Comparison of ENCODE assay signal across 28 cellular contexts in the genomic region with DNA sequence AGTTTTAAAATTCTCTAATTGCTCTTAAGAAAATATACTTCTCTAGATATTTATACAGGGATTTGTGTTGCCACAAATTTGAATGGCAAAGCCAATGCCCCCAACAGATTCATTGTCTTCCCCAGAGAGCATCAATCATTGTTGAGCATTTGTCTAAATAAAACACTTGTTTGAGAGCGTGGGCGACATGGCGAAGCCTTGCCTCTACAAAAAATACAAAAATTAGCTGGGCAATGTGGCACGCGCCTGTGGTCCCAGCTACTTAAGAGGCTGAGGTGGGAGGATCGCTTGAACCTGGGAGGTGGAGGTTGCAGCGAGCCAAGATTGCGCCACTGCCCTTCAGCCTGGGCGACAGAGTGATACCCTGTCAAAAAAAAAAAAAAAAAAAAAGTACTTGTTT. TPM values are rescaled to one million over a fixed set of nuclear protein-coding genes. Genes with fewer than 3 reads are reported as not detected.
A peak's percentile ranks its signal among the peaks of the same experiment; 100 is the strongest.
DNase-seq lines count a peak whose midpoint lies in the region; ATAC-seq and TF ChIP-seq lines count a peak whose summit lies in the region.
"Had no signal": no experiment of that assay in that cellular context is flagged by ENCODE, and none has a peak within 500 bp of the region (broad histone marks: within the 10 kb centered on the region; RNA-seq: fewer than 3 reads in every experiment).

No MANE protein-coding gene starts in this region.

- no peaks in the 10 kb centered on the region for H3K36me3 ChIP-seq in HEK293 (ENCODE audit: control insufficient read depth in 2 of 2, insufficient read depth in 1 of 2, low read length in 2 of 2)
- H3K36me3 ChIP-seq in upper lobe of left lung, result no peaks in the 10 kb centered on the region
- H3K36me3 ChIP-seq: HAP-1 had no signal

- peak; percentile 63 for DNase-seq in NCI-H146 (lab: John Stamatoyannopoulos, UW)
- DNase-seq in NCI-H2227 treated with DMSO at 0.1 percent for 48 hours (lab: John Stamatoyannopoulos, UW), result peak; percentile 37
- DNase-seq in NCI-H748 (lab: John Stamatoyannopoulos, UW; ENCODE audit: unreplicated experiment), result peak; percentile 78
- no peak for DNase-seq in upper lobe of left lung
- no peak for DNase-seq in activated naive CD4-positive, alpha-beta T cell treated with anti-CD3 and anti-CD28 coated beads, Interleukin-2, amount 50 U/mL, for 72 hours (ENCODE audit: low spot score in 2 of 2)
- DNase-seq: CD8-positive, alpha-beta T cell; DMS 273 treated with DMSO at 0.1 percent for 48 hours; DMS79; EL; GDM1; GOT3; IMR-90; KG1; MM.1S; NCI-H1436; NCI-H1930; NCI-H2171 treated with DMSO at 0.1 percent for 48 hours; SHP77 treated with DMSO at 0.1 percent for 48 hours; T-helper 1 cell had no signal

- peaks cover 11% of the 10 kb centered on the region for H3K27me3 Mint-ChIP-seq in stimulated activated memory B cell treated with anti-CD40 and anti-IgM and Interleukin-4, amounts not matched to agents 10 μg/mL and 1 μg/mL and 100 μg/mL, for 72 hours

- no peaks in the 10 kb centered on the region for H3K4me1 Mint-ChIP-seq in stimulated activated memory B cell treated with anti-CD40 and anti-IgM and Interleukin-4, amounts not matched to agents 10 μg/mL and 1 μg/mL and 100 μg/mL, for 72 hours
- H3K4me1 Mint-ChIP-seq: B cell had no signal

- 73 to 75% methylated on average over 9 of the region's 9 CpGs for WGBS in upper lobe of left lung, 2 donors

- ATAC-seq in upper lobe of left lung (ENCODE audit: low FRiP score in 2 of 2), result no peak
- no peak for ATAC-seq in stimulated activated memory B cell treated with anti-CD40 and anti-IgM and Interleukin-4, amounts not matched to agents 10 μg/mL and 1 μg/mL and 100 μg/mL, for 72 hours
- no peak for ATAC-seq in activated naive CD4-positive, alpha-beta T cell treated with anti-CD3 and anti-CD28 coated beads, Interleukin-2, amount 50 U/mL, for 72 hours
- ATAC-seq: A549; CD8-positive, alpha-beta T cell; GM12878; Panc1 had no signal

- H3K9me3 ChIP-seq in HEK293 (ENCODE audit: control insufficient read depth, insufficient read depth, low read depth, low read length), result no peaks in the 10 kb centered on the region
- no peaks in the 10 kb centered on the region for H3K9me3 ChIP-seq in upper lobe of left lung
- H3K9me3 ChIP-seq: A549, HAP-1 had no signal

- H3K36me3 Mint-ChIP-seq in stimulated activated memory B cell treated with anti-CD40 and anti-IgM and Interleukin-4, amounts not matched to agents 10 μg/mL and 1 μg/mL and 100 μg/mL, for 72 hours, result no peaks in the 10 kb centered on the region
- H3K36me3 Mint-ChIP-seq in activated naive CD4-positive, alpha-beta T cell treated with anti-CD3 and anti-CD28 coated beads, Interleukin-2, amount 50 U/mL, for 72 hours, result no peaks in the 10 kb centered on the region
- H3K36me3 Mint-ChIP-seq: CD8-positive, alpha-beta T cell had no signal

- H3K4me1 ChIP-seq in HEK293 (ENCODE audit: control insufficient read depth, insufficient read depth, low read length) (peaks cover 15% of the 10 kb centered on the region), upper lobe of left lung (peaks cover 0 to 7% (median 1%) of the 10 kb centered on the region in 4 donors)
- H3K4me1 ChIP-seq: A549, HAP-1 had no signal

- no peak overlapping the region for H3K4me3 Mint-ChIP-seq in stimulated activated memory B cell treated with anti-CD40 and anti-IgM and Interleukin-4, amounts not matched to agents 10 μg/mL and 1 μg/mL and 100 μg/mL, for 72 hours
- H3K4me3 Mint-ChIP-seq: B cell; CD8-positive, alpha-beta T cell; T-helper 2 cell treated with Interferon-gamma antibody and Interleukin-4, amounts not matched to agents 5 μg/mL and 100 μg/mL, for 36 hours had no signal

- no peaks in the 10 kb centered on the region for H3K9me3 Mint-ChIP-seq in stimulated activated memory B cell treated with anti-CD40 and anti-IgM and Interleukin-4, amounts not matched to agents 10 μg/mL and 1 μg/mL and 100 μg/mL, for 72 hours
- no peaks in the 10 kb centered on the region for H3K9me3 Mint-ChIP-seq in activated naive CD4-positive, alpha-beta T cell treated with anti-CD3 and anti-CD28 coated beads, Interleukin-2, amount 50 U/mL, for 72 hours
- H3K9me3 Mint-ChIP-seq: CD8-positive, alpha-beta T cell; T-helper 2 cell treated with Interferon-gamma antibody and Interleukin-4, amounts not matched to agents 5 μg/mL and 100 μg/mL, for 36 hours had no signal

- H3K27me3 ChIP-seq in upper lobe of left lung, result no peaks in the 10 kb centered on the region

- CTCF ChIA-PET in HEK293 (lab: Yijun Ruan, JAX), result interaction anchor here (0.7 kb wide), 1 partner anchor 102 kb away, joined by 6 read pairs; no protein-coding TSS in a partner anchor

- POLR2A ChIA-PET in HEK293 (lab: Yijun Ruan, JAX), result no interaction called here

- TF ChIP-seq EP300 in upper lobe of left lung (IDR thresholded peaks at IDR 0.05), result no peak

- TF ChIP-seq POLR2A in upper lobe of left lung (IDR thresholded peaks at IDR 0.05), result no peak

- H3K27ac Mint-ChIP-seq in stimulated activated memory B cell treated with anti-CD40 and anti-IgM and Interleukin-4, amounts not matched to agents 10 μg/mL and 1 μg/mL and 100 μg/mL, for 72 hours, result no peak overlapping the region
- H3K27ac Mint-ChIP-seq in activated naive CD4-positive, alpha-beta T cell treated with anti-CD3 and anti-CD28 coated beads, Interleukin-2, amount 50 U/mL, for 72 hours, result no peak overlapping the region
- H3K27ac Mint-ChIP-seq: B cell; CD8-positive, alpha-beta T cell; T-helper 2 cell treated with Interferon-gamma antibody and Interleukin-4, amounts not matched to agents 5 μg/mL and 100 μg/mL, for 36 hours had no signal

- H3K4me3 ChIP-seq in HEK293 (ENCODE audit: low read depth, low read length) (no peak overlapping the region), upper lobe of left lung (no peak overlapping the region)
- H3K4me3 ChIP-seq: A549, GM12878, HAP-1 had no signal

- no peak for TF ChIP-seq CTCF in HEK293 (tag by site-specific recombination; IDR thresholded peaks at IDR 0.05)
- TF ChIP-seq CTCF in upper lobe of left lung (IDR thresholded peaks at IDR 0.05), result no peak

- H3K27ac ChIP-seq in HEK293 (ENCODE audit: extremely low read depth, low read depth, low read length), result no peak overlapping the region
- H3K27ac ChIP-seq in upper lobe of left lung, result no peak overlapping the region
- H3K27ac ChIP-seq: A549, C4-2B had no signal

TF ChIP-seq in HEK293, 187 proteins besides CTCF, POLR2A, EP300 and RAD21 (continues in another document):
- TF ChIP-seq OSR2 (tag by site-specific recombination; IDR thresholded peaks at IDR 0.05), result peak; percentile 82
- TF ChIP-seq ZFP69B (tag by site-specific recombination; IDR thresholded peaks at IDR 0.05), result peak; percentile 62; the same call in 1 of the 2 replicates
- TF ChIP-seq SP3 (tag by site-specific recombination; IDR thresholded peaks at IDR 0.05), result 0 out of 2 replicates have a peak, but pooled peaks have one; percentile 9
- TF ChIP-seq EGR2 (tag by site-specific recombination; IDR thresholded peaks at IDR 0.05; ENCODE audit: low read depth), result peak; percentile 86
- peak; percentile 55 for TF ChIP-seq ZNF335 (tag by site-specific recombination; conservative IDR thresholded peaks at IDR 0.05)
- TF ChIP-seq ZNF692 (tag by site-specific recombination; IDR thresholded peaks at IDR 0.05), result peak; percentile 28; the same call in 1 of the 2 replicates
- peak; percentile 83 for TF ChIP-seq ZNF362 (tag by site-specific recombination; IDR thresholded peaks at IDR 0.05)

RNA-seq across cellular contexts. Expression of gene SRSF1, which starts 13.4 kb away (rescaled TPM):
- 100 to 1,000 TPM; 109 to 393 (median 160) TPM for total RNA-seq in upper lobe of left lung
- total RNA-seq in activated naive CD4-positive, alpha-beta T cell treated with anti-CD3 and anti-CD28 coated beads, Interleukin-2, amount 50 U/mL, for 72 hours, result 100 to 1,000 TPM; 188 to 351 TPM

RNA-seq across cellular contexts. Expression of gene VEZF1, which starts 32.3 kb away (rescaled TPM):
- total RNA-seq in upper lobe of left lung, result 10 to 100 TPM; 36.4 to 99.7 (median 72.5) TPM
- total RNA-seq in activated naive CD4-positive, alpha-beta T cell treated with anti-CD3 and anti-CD28 coated beads, Interleukin-2, amount 50 U/mL, for 72 hours, result 10 to 100 TPM; 23.1 to 31.3 TPM

Comparison
In these comparisons a context has a peak if more than half of its experiments do, and no peak if none do; other contexts are left out.
1. DNase-seq: peak in NCI-H146 (single experiment), NCI-H2227 treated with DMSO at 0.1 percent for 48 hours (single experiment) and NCI-H748 (single experiment); none in upper lobe of left lung (0 of 2) and activated naive CD4-positive, alpha-beta T cell treated with anti-CD3 and anti-CD28 coated beads, Interleukin-2, amount 50 U/mL, for 72 hours (0 of 2).